15 cellular contexts compared by ENCODE assay signal in the genomic region with DNA sequence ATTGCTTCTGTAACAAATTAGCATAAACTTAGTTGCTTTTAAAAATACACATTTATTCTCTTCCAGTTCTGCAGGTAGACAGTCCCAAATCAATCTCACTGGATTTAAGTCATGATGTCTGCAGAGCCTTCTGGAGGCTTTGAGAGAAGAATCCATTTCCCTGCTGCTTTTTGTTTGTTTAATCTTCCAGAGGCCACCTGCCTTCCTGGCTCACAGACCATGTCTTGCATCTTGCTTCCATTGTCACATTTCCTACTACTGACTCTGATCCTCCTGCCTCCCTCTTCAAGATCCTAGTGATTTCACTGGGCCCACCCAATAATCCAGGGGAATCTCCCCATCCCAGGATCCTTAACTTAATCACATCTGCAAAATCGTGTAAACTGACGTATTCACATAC.
"Had no signal": no experiment of that assay in that cellular context is flagged by ENCODE, and none has a peak within 500 bp of the region (broad histone marks: within the 10 kb centered on the region; RNA-seq: fewer than 3 reads in every experiment).

No MANE protein-coding gene starts in this region.

- H3K4me3 Mint-ChIP-seq: activated CD8-positive, alpha-beta memory T cell treated with anti-CD3 and anti-CD28 coated beads, Interleukin-2, amount 10 ng/mL, durations not matched to agents 7 days and 5 days; activated naive CD8-positive, alpha-beta T cell; activated T-cell treated with anti-CD3 and anti-CD28 coated beads, Interleukin-2, amount 50 U/mL, for 24 hours; neural crest cell; stimulated activated naive CD8-positive, alpha-beta T cell treated with anti-CD3 and anti-CD28 coated beads, Interleukin-15, Interleukin-2, amounts not matched to agents 100 ng/mL and 50 ng/mL, for 24 hours had no signal

- H3K9me3 ChIP-seq: pancreas, upper lobe of left lung had no signal

- H3K4me3 ChIP-seq: hepatocyte, pancreas, upper lobe of left lung had no signal

- DNase-seq: activated CD4-positive, alpha-beta T cell treated with anti-CD3 and anti-CD28 coated beads, Interleukin-2, amount 50 U/mL, for 4 hours; activated CD4-positive, CD25-positive, alpha-beta regulatory T cell treated with anti-CD3 and anti-CD28 coated beads, Interleukin-2, amount 50 U/mL, for 72 hours; activated CD8-positive, alpha-beta memory T cell treated with anti-CD3 and anti-CD28 coated beads, Interleukin-2, amount 10 ng/mL, durations not matched to agents 7 days and 5 days; activated effector memory CD4-positive, alpha-beta T cell treated with Interleukin-2 at 50 U/mL for 16 hours; activated T-cell treated with anti-CD3 and anti-CD28 coated beads, Interleukin-2, amount 50 U/mL, for 24 hours; amygdala; brain microvascular endothelial cell; pancreas; stimulated activated CD4-positive, alpha-beta T cell treated with anti-CD3 and anti-CD28 coated beads, Interleukin-4, amount 100 ng/mL, for 1 hour; stimulated activated CD8-positive, alpha-beta memory T cell treated with anti-CD3 and anti-CD28 coated beads, Interleukin-4, amount 100 ng/mL, for 48 hours; upper lobe of left lung had no signal

- H3K4me1 ChIP-seq: pancreas, upper lobe of left lung had no signal

- H3K27ac Mint-ChIP-seq: activated CD8-positive, alpha-beta memory T cell treated with anti-CD3 and anti-CD28 coated beads, Interleukin-2, amount 10 ng/mL, durations not matched to agents 7 days and 5 days; activated naive CD8-positive, alpha-beta T cell; activated T-cell treated with anti-CD3 and anti-CD28 coated beads, Interleukin-2, amount 50 U/mL, for 24 hours; stimulated activated naive CD8-positive, alpha-beta T cell treated with anti-CD3 and anti-CD28 coated beads, Interleukin-15, Interleukin-2, amounts not matched to agents 100 ng/mL and 50 ng/mL, for 24 hours had no signal

- H3K4me1 Mint-ChIP-seq: activated CD8-positive, alpha-beta memory T cell treated with anti-CD3 and anti-CD28 coated beads, Interleukin-2, amount 10 ng/mL, durations not matched to agents 7 days and 5 days; neural crest cell had no signal

- H3K9me3 Mint-ChIP-seq: activated T-cell treated with anti-CD3 and anti-CD28 coated beads, Interleukin-2, amount 50 U/mL, for 24 hours; neural crest cell; stimulated activated naive CD8-positive, alpha-beta T cell treated with anti-CD3 and anti-CD28 coated beads, Interleukin-15, Interleukin-2, amounts not matched to agents 100 ng/mL and 50 ng/mL, for 24 hours had no signal

- ATAC-seq: activated CD8-positive, alpha-beta memory T cell treated with anti-CD3 and anti-CD28 coated beads, Interleukin-2, amount 10 ng/mL, durations not matched to agents 7 days and 5 days; pancreas had no signal

- H3K36me3 Mint-ChIP-seq: activated CD8-positive, alpha-beta memory T cell treated with anti-CD3 and anti-CD28 coated beads, Interleukin-2, amount 10 ng/mL, durations not matched to agents 7 days and 5 days; activated naive CD8-positive, alpha-beta T cell had no signal

- H3K27ac ChIP-seq: brain microvascular endothelial cell, hepatocyte, pancreas, upper lobe of left lung had no signal

- H3K27me3 ChIP-seq: upper lobe of left lung had no signal
